Comparison of ENCODE assay signal across 16 cellular contexts in the genomic region with DNA sequence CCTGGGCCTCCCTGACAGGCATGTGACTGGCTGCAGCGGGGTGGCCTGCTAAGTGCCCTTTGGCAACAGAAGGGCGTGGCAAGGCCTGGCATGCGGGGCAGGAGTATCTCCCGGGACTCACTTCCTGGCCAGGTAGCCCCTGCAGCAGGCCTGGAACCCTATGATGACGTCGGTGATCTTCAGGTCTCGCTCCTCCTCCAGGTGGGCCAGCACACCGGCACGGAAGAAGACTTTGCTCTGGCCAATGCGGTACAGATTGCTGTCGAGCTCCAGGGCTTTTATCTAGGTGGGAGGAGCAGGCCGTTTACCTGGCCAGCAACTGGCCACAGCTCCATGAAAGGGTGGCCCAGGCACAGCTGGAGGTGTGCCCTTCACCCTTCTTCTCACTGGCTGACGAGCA. TPM values are rescaled to one million over a fixed set of nuclear protein-coding genes. Genes with fewer than 3 reads are reported as not detected.
A peak's percentile ranks its signal among the peaks of the same experiment; 100 is the strongest.
DNase-seq lines count a peak whose midpoint lies in the region; ATAC-seq and TF ChIP-seq lines count a peak whose summit lies in the region.
"Had no signal": no experiment of that assay in that cellular context is flagged by ENCODE, and none has a peak within 500 bp of the region (broad histone marks: within the 10 kb centered on the region; RNA-seq: fewer than 3 reads in every experiment).

No MANE protein-coding gene starts in this region.

- no peaks in the 10 kb centered on the region for H3K9me3 Mint-ChIP-seq in activated CD4-positive, alpha-beta T cell treated with anti-CD3 and anti-CD28 coated beads for 36 hours (ENCODE audit: low read depth)
- no peaks in the 10 kb centered on the region for H3K9me3 Mint-ChIP-seq in activated T-helper 17 cell treated with anti-CD3 and anti-CD28 coated beads, Interleukin-2, amount 50 U/mL, for 72 hours
- no peaks in the 10 kb centered on the region for H3K9me3 Mint-ChIP-seq in stimulated activated naive B cell treated with anti-CD40 and anti-IgM and Interleukin-4, amounts not matched to agents 10 μg/mL and 1 μg/mL and 100 μg/mL, for 72 hours
- H3K9me3 Mint-ChIP-seq: CD8-positive, alpha-beta memory T cell; dendritic cell treated with granulocyte-macrophage colony-stimulating factor and Interleukin-4, amounts not matched to agents 40 ng/mL and 50 ng/mL, for 4 days had no signal

- POLR2A ChIA-PET in activated CD4-positive, alpha-beta T cell treated with anti-CD3 and anti-CD28 coated beads for 36 hours (lab: Charles Lee): no interaction called here

- no peak for TF ChIP-seq CTCF in left lung (IDR thresholded peaks at IDR 0.05)

- DNase-seq in activated CD4-positive, alpha-beta T cell treated with anti-CD3 and anti-CD28 coated beads for 36 hours: no peak
- DNase-seq in activated CD4-positive, alpha-beta T cell treated with anti-CD3 and anti-CD28 coated beads, Interleukin-2, amount 50 U/mL, for 4 hours: no peak
- DNase-seq in left lung (peak in 1 of 2 donors; percentile 66), inferior parietal cortex (ENCODE audit: extremely low spot score) (no peak)
- no peak for DNase-seq in stimulated activated naive B cell treated with anti-CD40 and anti-IgM and Interleukin-4, amounts not matched to agents 10 μg/mL and 1 μg/mL and 100 μg/mL, for 72 hours
- DNase-seq: activated CD8-positive, alpha-beta memory T cell treated with anti-CD3 and anti-CD28 coated beads, Interleukin-2, amount 50 U/mL, for 48 hours; amniotic stem cell; CD8-positive, alpha-beta memory T cell; NCI-H1048; NCI-H226; stimulated activated CD4-positive, alpha-beta T cell treated with anti-CD3 and anti-CD28 coated beads, Interleukin-1b, Interleukin-23, amount 100 ng/mL, for 48 hours had no signal

- CTCF ChIA-PET in activated CD4-positive, alpha-beta T cell treated with anti-CD3 and anti-CD28 coated beads for 36 hours (lab: Charles Lee): interaction anchor here (1.5 to 6.8 kb wide), 3 partner anchors 11 to 165 kb away, joined by 4 to 71 read pairs (median 5); no protein-coding TSS in a partner anchor

- H3K4me1 ChIP-seq in left lung: peaks cover 0 to 6% of the 10 kb centered on the region in 2 donors

- peak overlapping the region; percentile 25 for H3K27ac Mint-ChIP-seq in activated CD4-positive, alpha-beta T cell treated with anti-CD3 and anti-CD28 coated beads for 36 hours
- peak overlapping the region; percentile 47 for H3K27ac Mint-ChIP-seq in activated T-helper 17 cell treated with anti-CD3 and anti-CD28 coated beads, Interleukin-2, amount 50 U/mL, for 72 hours
- peak overlapping the region; percentile 82 for H3K27ac Mint-ChIP-seq in stimulated activated naive B cell treated with anti-CD40 and anti-IgM and Interleukin-4, amounts not matched to agents 10 μg/mL and 1 μg/mL and 100 μg/mL, for 72 hours
- H3K27ac Mint-ChIP-seq: dendritic cell treated with granulocyte-macrophage colony-stimulating factor and Interleukin-4, amounts not matched to agents 40 ng/mL and 50 ng/mL, for 4 days had no signal

- no peaks in the 10 kb centered on the region for H3K9me3 ChIP-seq in left lung

- H3K4me3 Mint-ChIP-seq in activated CD4-positive, alpha-beta T cell treated with anti-CD3 and anti-CD28 coated beads for 36 hours: no peak overlapping the region
- no peak overlapping the region for H3K4me3 Mint-ChIP-seq in activated T-helper 17 cell treated with anti-CD3 and anti-CD28 coated beads, Interleukin-2, amount 50 U/mL, for 72 hours
- H3K4me3 Mint-ChIP-seq in stimulated activated naive B cell treated with anti-CD40 and anti-IgM and Interleukin-4, amounts not matched to agents 10 μg/mL and 1 μg/mL and 100 μg/mL, for 72 hours: no peak overlapping the region
- H3K4me3 Mint-ChIP-seq: dendritic cell treated with granulocyte-macrophage colony-stimulating factor and Interleukin-4, amounts not matched to agents 40 ng/mL and 50 ng/mL, for 4 days had no signal

- H3K4me3 ChIP-seq in left lung: no peak overlapping the region
- H3K4me3 ChIP-seq: SK-N-MC had no signal

- no peaks in the 10 kb centered on the region for H3K27me3 Mint-ChIP-seq in activated CD4-positive, alpha-beta T cell treated with anti-CD3 and anti-CD28 coated beads for 36 hours
- H3K27me3 Mint-ChIP-seq in activated T-helper 17 cell treated with anti-CD3 and anti-CD28 coated beads, Interleukin-2, amount 50 U/mL, for 72 hours: no peaks in the 10 kb centered on the region
- H3K27me3 Mint-ChIP-seq in stimulated activated naive B cell treated with anti-CD40 and anti-IgM and Interleukin-4, amounts not matched to agents 10 μg/mL and 1 μg/mL and 100 μg/mL, for 72 hours: no peaks in the 10 kb centered on the region
- H3K27me3 Mint-ChIP-seq: dendritic cell treated with granulocyte-macrophage colony-stimulating factor and Interleukin-4, amounts not matched to agents 40 ng/mL and 50 ng/mL, for 4 days had no signal

- H3K36me3 Mint-ChIP-seq in activated CD4-positive, alpha-beta T cell treated with anti-CD3 and anti-CD28 coated beads for 36 hours (ENCODE audit: low read depth): peaks cover 79% of the 10 kb centered on the region
- H3K36me3 Mint-ChIP-seq in activated T-helper 17 cell treated with anti-CD3 and anti-CD28 coated beads, Interleukin-2, amount 50 U/mL, for 72 hours (ENCODE audit: low read depth): peaks cover 100% of the 10 kb centered on the region
- H3K36me3 Mint-ChIP-seq in stimulated activated naive B cell treated with anti-CD40 and anti-IgM and Interleukin-4, amounts not matched to agents 10 μg/mL and 1 μg/mL and 100 μg/mL, for 72 hours: peaks cover 46 to 70% of the 10 kb centered on the region in 2 donors

- no peak for ATAC-seq in activated CD4-positive, alpha-beta T cell treated with anti-CD3 and anti-CD28 coated beads for 36 hours
- no peak for ATAC-seq in activated T-helper 17 cell treated with anti-CD3 and anti-CD28 coated beads, Interleukin-2, amount 50 U/mL, for 72 hours (replicated peaks)
- ATAC-seq in left lung (peak; percentile 64), GM18502 (IDR thresholded peaks at IDR 0.05; ENCODE audit: poor library complexity, unreplicated experiment) (no peak), HG03175 (IDR thresholded peaks at IDR 0.05; ENCODE audit: unreplicated experiment) (no peak)
- ATAC-seq in stimulated activated naive B cell treated with anti-CD40 and anti-IgM and Interleukin-4, amounts not matched to agents 10 μg/mL and 1 μg/mL and 100 μg/mL, for 72 hours (replicated peaks): no peak

- H3K4me1 Mint-ChIP-seq in activated CD4-positive, alpha-beta T cell treated with anti-CD3 and anti-CD28 coated beads for 36 hours: peaks cover 7% of the 10 kb centered on the region
- H3K4me1 Mint-ChIP-seq in activated T-helper 17 cell treated with anti-CD3 and anti-CD28 coated beads, Interleukin-2, amount 50 U/mL, for 72 hours: no peaks in the 10 kb centered on the region
- peaks cover 11 to 36% of the 10 kb centered on the region in 2 donors for H3K4me1 Mint-ChIP-seq in stimulated activated naive B cell treated with anti-CD40 and anti-IgM and Interleukin-4, amounts not matched to agents 10 μg/mL and 1 μg/mL and 100 μg/mL, for 72 hours

- H3K27ac ChIP-seq in left lung: peak overlapping the region in 1 of 2 donors; percentile 48
- H3K27ac ChIP-seq: SK-N-MC had no signal

- H3K27me3 ChIP-seq in left lung: no peaks in the 10 kb centered on the region

- peaks cover 10 to 100% of the 10 kb centered on the region in 2 donors for H3K36me3 ChIP-seq in left lung

- intact Hi-C loops in activated CD4-positive, alpha-beta T cell treated with anti-CD3 and anti-CD28 coated beads for 36 hours (cut with DNase I, micrococcal nuclease): no loop called here
- intact Hi-C loops in left lung (cut with DNase I): loop anchor here in 1 of 2 donors (5.0 kb wide), 1 partner anchor 168 kb away; no protein-coding TSS in a partner anchor

RNA-seq across cellular contexts. Expression of a gene that starts 50.9 kb away (rescaled TPM):
- 10 to 100 TPM; 32.0 to 37.2 TPM for total RNA-seq in activated CD4-positive, alpha-beta T cell treated with anti-CD3 and anti-CD28 coated beads for 36 hours
- 10 to 100 TPM; 52.8 to 89.4 TPM for total RNA-seq in activated T-helper 17 cell treated with anti-CD3 and anti-CD28 coated beads, Interleukin-2, amount 50 U/mL, for 72 hours
- total RNA-seq in left lung: 100 to 1,000 TPM in 1 of 2 donors, 10 to 100 TPM in 1; 89.4 to 109 TPM

Comparison
In these comparisons a context has a peak if more than half of its experiments do, and no peak if none do; other contexts are left out.
1. H3K27ac Mint-ChIP-seq: peak in every context shown above with its lines; median percentile 82 in stimulated activated naive B cell treated with anti-CD40 and anti-IgM and Interleukin-4, amounts not matched to agents 10 μg/mL and 1 μg/mL and 100 μg/mL, for 72 hours; 47 in activated T-helper 17 cell treated with anti-CD3 and anti-CD28 coated beads, Interleukin-2, amount 50 U/mL, for 72 hours; 25 in activated CD4-positive, alpha-beta T cell treated with anti-CD3 and anti-CD28 coated beads for 36 hours.